ENCODE assay signal across 13 cellular contexts in genomic region chr22:39268645-39269044, GRCh38.
"Had no signal": no experiment of that assay in that cellular context is flagged by ENCODE, and none has a peak within 500 bp of the region (broad histone marks: within the 10 kb centered on the region; RNA-seq: fewer than 3 reads in every experiment).

No MANE protein-coding gene starts in this region.

- H3K9me3 ChIP-seq: psoas muscle, testis had no signal

- DNase-seq: activated CD4-positive, alpha-beta T cell treated with anti-CD3 and anti-CD28 coated beads for 4 hours; activated naive CD4-positive, alpha-beta T cell treated with anti-CD3 and anti-CD28 coated beads for 36 hours; caudate nucleus; cortex of kidney; effector memory CD8-positive, alpha-beta T cell; hypothalamus; naive thymus-derived CD8-positive, alpha-beta T cell; psoas muscle; stimulated activated CD4-positive, alpha-beta T cell treated with anti-CD3 and anti-CD28 coated beads, Interleukin-12 subunit alpha, Interleukin-12 subunit beta, amount 100 ng/mL, for 4 hours; T-helper 9 cell; testis had no signal

- H3K4me3 ChIP-seq: lung, psoas muscle, testis had no signal

- H3K4me1 ChIP-seq: testis had no signal

- H3K27me3 ChIP-seq: testis had no signal

- ATAC-seq: effector memory CD8-positive, alpha-beta T cell; naive thymus-derived CD8-positive, alpha-beta T cell had no signal

- H3K27ac ChIP-seq: testis, VCaP had no signal
